In the genomic region with DNA sequence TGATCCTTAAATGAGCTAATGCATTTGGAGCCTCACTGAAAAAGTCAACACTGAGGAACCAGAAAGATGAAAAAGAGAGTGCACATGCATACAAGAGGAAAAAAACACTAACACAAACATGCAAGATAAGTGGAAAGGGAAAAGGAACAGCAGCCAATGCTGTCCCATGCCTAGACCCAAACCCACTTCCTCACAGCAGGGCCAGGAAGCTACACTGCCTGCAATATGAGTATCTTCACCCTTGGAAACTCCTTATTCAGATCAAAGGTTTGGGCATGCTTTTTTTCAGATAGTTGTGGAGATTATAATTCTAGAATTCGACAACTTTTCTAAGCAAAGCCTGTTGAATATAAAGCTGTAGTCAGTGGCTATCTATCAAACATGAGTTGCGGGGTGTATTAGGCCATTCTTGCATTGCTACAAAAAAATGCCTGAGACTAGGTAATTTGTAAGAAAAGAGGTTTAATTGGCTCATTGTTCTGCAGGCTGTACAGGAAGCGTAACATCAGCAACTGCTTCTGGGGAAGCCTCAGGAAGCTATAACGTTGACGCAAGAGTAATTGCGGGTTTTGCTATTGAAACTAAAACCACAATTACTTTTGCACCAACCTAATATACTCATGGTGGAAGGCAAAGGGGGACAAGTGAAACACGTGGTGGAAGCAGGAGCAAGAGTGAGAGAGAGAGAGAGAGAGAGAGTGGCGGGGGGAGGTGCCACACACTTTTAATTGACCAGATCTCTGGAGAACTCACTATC, we compare ENCODE assay signal across 11 cellular contexts.
DNase-seq lines count a peak whose midpoint lies in the region; ATAC-seq and TF ChIP-seq lines count a peak whose summit lies in the region.
"Had no signal": no experiment of that assay in that cellular context is flagged by ENCODE, and none has a peak within 500 bp of the region (broad histone marks: within the 10 kb centered on the region; RNA-seq: fewer than 3 reads in every experiment).

No MANE protein-coding gene starts in this region.

- no peak for TF ChIP-seq POLR2A in GM18505 (IDR thresholded peaks at IDR 0.05; ENCODE audit: borderline replicate concordance, extremely low read depth, insufficient read depth, insufficient read length)

- DNase-seq in T-helper 22 cell (ENCODE audit: low read depth), result peak; percentile 7
- DNase-seq in SIG-M5 (lab: John Stamatoyannopoulos, UW), result no peak
- DNase-seq in COR-L47 (lab: John Stamatoyannopoulos, UW), result no peak
- no peak for DNase-seq in cerebellar cortex (ENCODE audit: low spot score)
- no peak for DNase-seq in NCI-H1105 treated with DMSO at 0.1 percent for 48 hours (lab: John Stamatoyannopoulos, UW)
- DNase-seq: activated CD4-positive, CD25-positive, alpha-beta regulatory T cell treated with anti-CD3 and anti-CD28 coated beads, Interleukin-2, amount 50 U/mL, for 72 hours; EL; stimulated activated CD4-positive, alpha-beta T cell treated with anti-CD3 and anti-CD28 coated beads, Interleukin-4, amount 100 ng/mL, for 1 hour had no signal

- ATAC-seq in GM18505 (IDR thresholded peaks at IDR 0.05; ENCODE audit: unreplicated experiment) (peak; percentile 87), GM21360 (IDR thresholded peaks at IDR 0.05; ENCODE audit: unreplicated experiment) (peak; percentile 81), HG03175 (IDR thresholded peaks at IDR 0.05; ENCODE audit: unreplicated experiment) (peak; percentile 76)
